ENCODE assay signal across 1 cellular context in the genomic region with DNA sequence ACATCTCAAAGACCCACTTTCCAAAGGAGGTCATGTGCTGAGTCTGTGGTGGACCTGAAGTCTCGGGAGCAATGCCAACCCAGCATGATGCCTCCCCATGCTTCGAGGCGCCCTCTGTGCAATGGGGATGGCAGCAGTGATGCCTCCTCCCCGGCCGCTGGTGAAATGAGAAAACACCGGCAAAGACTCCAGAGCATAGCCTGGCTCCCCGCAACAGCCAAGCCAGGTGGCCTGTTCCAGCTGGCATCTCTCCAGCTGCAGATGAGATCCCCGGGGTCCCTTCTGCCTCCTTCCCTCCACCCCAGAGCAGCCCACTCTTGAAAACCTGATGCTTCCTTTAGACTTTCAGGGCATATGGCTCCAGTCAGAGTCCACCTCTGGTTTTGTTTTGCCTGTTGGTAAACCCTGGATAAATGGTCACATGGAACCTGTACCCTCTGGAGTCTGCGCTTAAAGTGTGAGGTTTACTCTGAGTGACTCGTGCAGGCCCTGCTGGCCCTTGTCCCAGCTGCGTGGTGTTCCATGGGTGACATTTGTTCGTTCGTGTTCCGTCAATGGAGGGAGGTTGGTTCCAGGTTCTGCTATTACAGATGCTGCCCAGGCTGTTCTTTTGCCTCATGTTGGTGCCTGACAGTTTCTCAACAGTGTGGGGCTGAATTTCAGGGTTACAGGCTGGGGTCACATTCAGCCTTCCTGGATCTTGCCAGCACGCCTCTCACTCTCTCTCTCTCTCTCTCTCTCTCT.
TF ChIP-seq lines count a peak whose summit lies in the region.

No MANE protein-coding gene starts in this region.

TF ChIP-seq in K562, 482 proteins besides CTCF, POLR2A, EP300 and RAD21 (continued from another document):
- TF ChIP-seq ZNF518B (CRISPR knock-in tag; IDR thresholded peaks at IDR 0.05) (no peak), CAMTA2 (CRISPR knock-in tag; conservative IDR thresholded peaks at IDR 0.05) (no peak), KAT2B (IDR thresholded peaks at IDR 0.05; ENCODE audit: low read depth, low read length) (no peak)
